Comparison of ENCODE assay signal across 8 cellular contexts in genomic region chr3:13072239-13073041, GRCh38. TPM values are rescaled to one million over a fixed set of nuclear protein-coding genes. Genes with fewer than 3 reads are reported as not detected.
DNase-seq lines count a peak whose midpoint lies in the region; ATAC-seq, FAIRE-seq and TF ChIP-seq lines count a peak whose summit lies in the region.

No MANE protein-coding gene starts in this region.

- H3K36me3 ChIP-seq in lower lobe of right lung (no peaks in the 10 kb centered on the region), HepG2 (replicated peaks in 1 of 2; ENCODE audit: control insufficient read depth in 1 of 2, insufficient read depth in 2 of 2, low read length in 2 of 2) (peaks cover 0 to 3% of the 10 kb centered on the region in 2 experiments; a peak in 2 of 5 replicates)

- H3K79me2 ChIP-seq in HepG2 (ENCODE audit: insufficient read depth, low read length) = no peaks in the 10 kb centered on the region

- H3K4me3 Mint-ChIP-seq in activated CD8-positive, alpha-beta T cell treated with anti-CD3 and anti-CD28 coated beads, Interleukin-2, amount 10 ng/mL, durations not matched to agents 7 days and 5 days = peak overlapping the region; percentile 87

- H4K20me1 ChIP-seq in HepG2 (ENCODE audit: insufficient read depth, low read length) = 0 out of 2 replicates have a peak, but pooled peaks cover 5% of the 10 kb centered on the region

- TF ChIP-seq EP300 in HepG2 (IDR thresholded peaks at IDR 0.05; ENCODE audit: low read depth in 2 of 2, low read length in 2 of 2) (no peak), HepG2 (CRISPR knock-in tag; IDR thresholded peaks at IDR 0.05; ENCODE audit: borderline replicate concordance) (no peak)

- no peak for FAIRE-seq in HepG2 (lab: Jason Lieb, UNC)

- H3K9me3 ChIP-seq in lower lobe of right lung (no peaks in the 10 kb centered on the region), HepG2 (ENCODE audit: low read length) (no peaks in the 10 kb centered on the region)

- no peak for TF ChIP-seq POLR2A in HepG2 (IDR thresholded peaks at IDR 0.05; ENCODE audit: insufficient read depth in 1 of 2, low read depth in 2 of 2, low read length in 2 of 2)

- CTCF ChIA-PET in activated CD8-positive, alpha-beta T cell treated with anti-CD3 and anti-CD28 coated beads, Interleukin-2, amount 10 ng/mL, durations not matched to agents 7 days and 5 days (lab: Charles Lee) = no interaction called here
- CTCF ChIA-PET in HepG2 (lab: Yijun Ruan, JAX; ENCODE audit: low intra/inter-chr PET ratio, low total read pairs) = no interaction called here

- H3K4me1 ChIP-seq in lower lobe of right lung (peaks cover 7% of the 10 kb centered on the region), HepG2 (ENCODE audit: insufficient read depth, low read length) (peaks cover 9% of the 10 kb centered on the region; the same call in 1 of the 2 replicates)

- DNase-seq in DMS79 (lab: John Stamatoyannopoulos, UW) (peak; percentile 8), lower lobe of right lung (no peak), HepG2 (ENCODE audit: low spot score) (no peak), dedifferentiated amniotic fluid mesenchymal stem cell (ENCODE audit: extremely low spot score) (no peak), HT-29 (ENCODE audit: low spot score) (no peak)
- DNase-seq in activated CD8-positive, alpha-beta T cell treated with anti-CD3 and anti-CD28 coated beads, Interleukin-2, amount 10 ng/mL, durations not matched to agents 7 days and 5 days = no peak

- no peaks in the 10 kb centered on the region for H3K9me3 Mint-ChIP-seq in activated CD8-positive, alpha-beta T cell treated with anti-CD3 and anti-CD28 coated beads, Interleukin-2, amount 10 ng/mL, durations not matched to agents 7 days and 5 days (ENCODE audit: insufficient read depth)

- in situ Hi-C loops in HepG2 (cut with HindIII; ENCODE audit: extremely low pct_ligation_motif_present, low pct_unique_long_range_greater_than_20kb) = no loop called here

- intact Hi-C loops in lower lobe of right lung (cut with DNase I) = no loop called here
- intact Hi-C loops in HepG2 (cut with micrococcal nuclease; ENCODE audit: unreplicated experiment) = no loop called here

- no peak for TF ChIP-seq RAD21 in HepG2 (CRISPR knock-in tag; IDR thresholded peaks at IDR 0.05)

- no peak overlapping the region for H3K9ac ChIP-seq in HepG2 (ENCODE audit: insufficient read depth, low read depth, low read length)

- POLR2A ChIA-PET in activated CD8-positive, alpha-beta T cell treated with anti-CD3 and anti-CD28 coated beads, Interleukin-2, amount 10 ng/mL, durations not matched to agents 7 days and 5 days (lab: Charles Lee) = interaction anchor here (0.6 to 1.4 kb wide), 3 partner anchors 57 to 516 kb away, joined by 3 to 6 read pairs (median 4); no protein-coding TSS in a partner anchor
- POLR2A ChIA-PET in HepG2 (lab: Yijun Ruan, JAX) = no interaction called here

- H3K4me3 ChIP-seq in lower lobe of right lung = peak overlapping the region; percentile 38
- no peak overlapping the region for H3K4me3 ChIP-seq in HepG2 (replicated peaks in 1 of 3; ENCODE audit: insufficient read depth in 1 of 3, low read depth in 2 of 3, low read length in 3 of 3)

- ATAC-seq in GM19372 (IDR thresholded peaks at IDR 0.05; ENCODE audit: low read depth, unreplicated experiment) (peak; percentile 51), HG03469 (IDR thresholded peaks at IDR 0.05; ENCODE audit: unreplicated experiment) (peak; percentile 35), lower lobe of right lung (peak in 1 of 2 donors; percentile 22), HepG2 (no peak)
- ATAC-seq in activated CD8-positive, alpha-beta T cell treated with anti-CD3 and anti-CD28 coated beads, Interleukin-2, amount 10 ng/mL, durations not matched to agents 7 days and 5 days = no peak

- peaks cover 17% of the 10 kb centered on the region for H3K36me3 Mint-ChIP-seq in activated CD8-positive, alpha-beta T cell treated with anti-CD3 and anti-CD28 coated beads, Interleukin-2, amount 10 ng/mL, durations not matched to agents 7 days and 5 days (ENCODE audit: low read depth)

- H2AFZ ChIP-seq in HepG2 (ENCODE audit: low read length) = no peak overlapping the region

- H3K27ac Mint-ChIP-seq in activated CD8-positive, alpha-beta T cell treated with anti-CD3 and anti-CD28 coated beads, Interleukin-2, amount 10 ng/mL, durations not matched to agents 7 days and 5 days = peak overlapping the region; percentile 89

- H3K27ac ChIP-seq in lower lobe of right lung (no peak overlapping the region), HepG2 (ENCODE audit: extremely low read length, insufficient read depth, low read length) (no peak overlapping the region)

- no peak for TF ChIP-seq CTCF in lower lobe of right lung (IDR thresholded peaks at IDR 0.05)
- no peak for TF ChIP-seq CTCF in HepG2 (CRISPR knock-in tag; IDR thresholded peaks at IDR 0.05)

- H3K27me3 Mint-ChIP-seq in activated CD8-positive, alpha-beta T cell treated with anti-CD3 and anti-CD28 coated beads, Interleukin-2, amount 10 ng/mL, durations not matched to agents 7 days and 5 days (ENCODE audit: low read depth) = peaks cover 17% of the 10 kb centered on the region

- H3K4me2 ChIP-seq in HepG2 (ENCODE audit: low read depth, low read length) = no peak overlapping the region

- H3K27me3 ChIP-seq in lower lobe of right lung (ENCODE audit: low read depth) = peaks cover 46% of the 10 kb centered on the region
- H3K27me3 ChIP-seq in HepG2 (ENCODE audit: control insufficient read depth in 1 of 2, insufficient read depth in 2 of 2, low read length in 2 of 2) = no peaks in the 10 kb centered on the region

- BruUV-seq in HepG2 (replicated peaks; lab: Mats Ljungman, UMichigan) = no TSS peak

- WGBS in HepG2 (ENCODE audit: low lambda C conversion rate) = 94% methylated on average over 10 of the region's 25 CpGs

- peaks cover 59% of the 10 kb centered on the region for H3K4me1 Mint-ChIP-seq in activated CD8-positive, alpha-beta T cell treated with anti-CD3 and anti-CD28 coated beads, Interleukin-2, amount 10 ng/mL, durations not matched to agents 7 days and 5 days (ENCODE audit: low read depth)

TF ChIP-seq in HepG2, 621 proteins besides CTCF, POLR2A, EP300 and RAD21 (continues in another document):
- TF ChIP-seq ZNF598 (CRISPR knock-in tag; IDR thresholded peaks at IDR 0.05; ENCODE audit: borderline replicate concordance) (no peak), IKZF4 (CRISPR knock-in tag; IDR thresholded peaks at IDR 0.05; ENCODE audit: borderline replicate concordance, low read depth, not compliant biosample characterization) (no peak), ZNF451 (CRISPR knock-in tag; IDR thresholded peaks at IDR 0.05) (no peak), ZSCAN30 (CRISPR knock-in tag; IDR thresholded peaks at IDR 0.05) (no peak), NR1H2 (CRISPR knock-in tag; IDR thresholded peaks at IDR 0.05; ENCODE audit: borderline replicate concordance, low read depth) (no peak), ZNF484 (CRISPR knock-in tag; IDR thresholded peaks at IDR 0.05; ENCODE audit: borderline replicate concordance, low read depth) (no peak), HIC2 (CRISPR knock-in tag; IDR thresholded peaks at IDR 0.05; ENCODE audit: low read depth) (no peak), ZNF329 (CRISPR knock-in tag; IDR thresholded peaks at IDR 0.05; ENCODE audit: low read depth) (no peak)

RNA-seq across cellular contexts. Expression of gene IQSEC1, which starts 0.8 kb away (rescaled TPM):
- 10 to 100 TPM; 47.8 to 53.8 TPM for total RNA-seq in activated CD8-positive, alpha-beta T cell treated with anti-CD3 and anti-CD28 coated beads, Interleukin-2, amount 10 ng/mL, durations not matched to agents 7 days and 5 days
- total RNA-seq in lower lobe of right lung = 82.3 TPM
- total RNA-seq in HepG2 (2016; rRNA removed; fragmentation: Illumina TruSeq; extraction: Trizol) = 17.4 and 24.2 TPM in 2 replicates
- total RNA-seq in HepG2 (2016; cell fraction: cytosol; rRNA removed; fragmentation: Illumina TruSeq; extraction: Trizol; ENCODE audit: low read depth) = 12.3 and 12.9 TPM in 2 replicates
- total RNA-seq in HepG2 (2016; cell fraction: insoluble cytoplasmic fraction; rRNA removed; fragmentation: Illumina TruSeq; extraction: Trizol) = 17.6 and 20.3 TPM in 2 replicates
- 25.6 and 28.9 TPM in 2 replicates for total RNA-seq in HepG2 (2016; cell fraction: membrane; rRNA removed; fragmentation: Illumina TruSeq; extraction: Trizol)
- total RNA-seq in HepG2 (2016; cell fraction: nucleus; rRNA removed; fragmentation: Illumina TruSeq; extraction: Trizol) = 26.8 and 29.4 TPM in 2 replicates
- polyA plus RNA-seq in HepG2 (2011; rRNA removed) = 20.2 and 24.5 TPM in 2 replicates
- polyA plus RNA-seq in HepG2 (2011; cell fraction: cytosol; rRNA removed) = 11.4 and 12.7 TPM in 2 replicates
- 77.1 and 100 TPM in 2 replicates for polyA plus RNA-seq in HepG2 (2011; cell fraction: nucleus; rRNA removed)
- polyA plus RNA-seq in HepG2 (2012) = 40.4 and 47.7 TPM in 2 replicates
- 3.1 and 3.4 TPM in 2 replicates for polyA plus RNA-seq in HepG2 (2016; cell fraction: cytosol; fragmentation: Illumina TruSeq; extraction: Trizol; ENCODE audit: low read depth)
- polyA plus RNA-seq in HepG2 (2016; cell fraction: insoluble cytoplasmic fraction; fragmentation: Illumina TruSeq; extraction: Trizol; ENCODE audit: low read depth) = 23.2 and 33.8 TPM in 2 replicates
- 13.5 and 17.5 TPM in 2 replicates for polyA plus RNA-seq in HepG2 (2016; cell fraction: membrane; fragmentation: Illumina TruSeq; extraction: Trizol; ENCODE audit: low read depth)
- 57.5 and 60.4 TPM in 2 replicates for polyA plus RNA-seq in HepG2 (2016; cell fraction: nucleus; fragmentation: Illumina TruSeq; extraction: Trizol; ENCODE audit: insufficient read depth, low read depth)
- polyA minus RNA-seq in HepG2 (2011; rRNA and poly(A)+ RNA removed; ENCODE audit: low replicate concordance) = 6.5 and 33.0 TPM in 2 replicates
- polyA minus RNA-seq in HepG2 (2011; cell fraction: cytosol; rRNA and poly(A)+ RNA removed) = 25.6 and 30.7 TPM in 2 replicates
- polyA minus RNA-seq in HepG2 (2011; cell fraction: nucleus; rRNA and poly(A)+ RNA removed) = 49.3 and 52.3 TPM in 2 replicates
- total RNA-seq in HT-29 (2014; rRNA removed; shearing (Covaris generic)) = 3.6 and 4.8 TPM in 2 replicates

Comparison
In these comparisons a context has a peak if more than half of its experiments do, and no peak if none do; other contexts are left out.
1. ATAC-seq: peak in GM19372 (single experiment) and HG03469 (single experiment); none in activated CD8-positive, alpha-beta T cell treated with anti-CD3 and anti-CD28 coated beads, Interleukin-2, amount 10 ng/mL, durations not matched to agents 7 days and 5 days (single experiment) and HepG2 (single experiment).